In genomic region chr3:194730369-194730768, GRCh38 we compare ENCODE assay signal across 9 cellular contexts. TPM values are rescaled to one million over a fixed set of nuclear protein-coding genes. Genes with fewer than 3 reads are reported as not detected.
A peak's percentile ranks its signal among the peaks of the same experiment; 100 is the strongest.
DNase-seq lines count a peak whose midpoint lies in the region; ATAC-seq and TF ChIP-seq lines count a peak whose summit lies in the region.
"Had no signal": no experiment of that assay in that cellular context is flagged by ENCODE, and none has a peak within 500 bp of the region (broad histone marks: within the 10 kb centered on the region; RNA-seq: fewer than 3 reads in every experiment).

No MANE protein-coding gene starts in this region.

- no peak for TF ChIP-seq CTCF in mesothelial cell of epicardium (IDR thresholded peaks at IDR 0.05; ENCODE audit: unreplicated experiment)

- peaks cover 2% of the 10 kb centered on the region for H3K36me3 Mint-ChIP-seq in mesothelial cell of epicardium

- peak overlapping the region; percentile 54 for H3K27ac Mint-ChIP-seq in mesothelial cell of epicardium

- ATAC-seq in HG02763 (IDR thresholded peaks at IDR 0.05; ENCODE audit: unreplicated experiment) (no peak), HG02884 (IDR thresholded peaks at IDR 0.05; ENCODE audit: unreplicated experiment) (no peak), GM21381 (IDR thresholded peaks at IDR 0.05; ENCODE audit: unreplicated experiment) (no peak)

- H3K4me3 Mint-ChIP-seq in mesothelial cell of epicardium, result peak overlapping the region; percentile 9

- H3K9me3 Mint-ChIP-seq in mesothelial cell of epicardium, result no peaks in the 10 kb centered on the region

- DNase-seq in DMS79 (lab: John Stamatoyannopoulos, UW), result peak; percentile 100
- peak; percentile 96 for DNase-seq in NCI-H2029 (lab: John Stamatoyannopoulos, UW)
- peak; percentile 82 for DNase-seq in SK-N-DZ (ENCODE audit: low spot score)
- DNase-seq in mesothelial cell of epicardium (ENCODE audit: low spot score in 2 of 2, unreplicated experiment in 2 of 2), result no peak
- no peak for DNase-seq in activated CD4-positive, CD25-positive, alpha-beta regulatory T cell (lab: John Stamatoyannopoulos, UW)
- DNase-seq: nucleus accumbens had no signal

- H3K4me1 Mint-ChIP-seq in mesothelial cell of epicardium, result peaks cover 28% of the 10 kb centered on the region

- H3K27me3 Mint-ChIP-seq in mesothelial cell of epicardium (ENCODE audit: low read depth), result no peaks in the 10 kb centered on the region

RNA-seq across cellular contexts. Expression of gene FAM43A, which starts 44.7 kb away (rescaled TPM):
- polyA plus RNA-seq in SK-N-DZ (2014; cell fraction: cytosol; rRNA removed), result 0.48 and 1.1 TPM in 2 replicates
- polyA plus RNA-seq in SK-N-DZ (2014; cell fraction: nucleus; rRNA removed), result 1.2 and 2.2 TPM in 2 replicates
- 10.5 to 11.3 TPM (median 11.0 TPM) in 3 replicates for total RNA-seq in mesothelial cell of epicardium

RNA-seq across cellular contexts. Expression of gene LSG1, which starts 58.4 kb away (rescaled TPM):
- 50.0 and 68.5 TPM in 2 replicates for polyA plus RNA-seq in SK-N-DZ (2014; cell fraction: cytosol; rRNA removed)
- polyA plus RNA-seq in SK-N-DZ (2014; cell fraction: nucleus; rRNA removed), result 98.1 and 109 TPM in 2 replicates
- 48.1 to 48.9 TPM (median 48.2 TPM) in 3 replicates for total RNA-seq in mesothelial cell of epicardium

Comparison
In these comparisons a context has a peak if more than half of its experiments do, and no peak if none do; other contexts are left out.
1. DNase-seq: peak in DMS79 (single experiment), NCI-H2029 (single experiment) and SK-N-DZ (single experiment); none in mesothelial cell of epicardium (0 of 2) and activated CD4-positive, CD25-positive, alpha-beta regulatory T cell (0 of 4).